Comparison of ENCODE assay signal across 3 cellular contexts in the genomic region with DNA sequence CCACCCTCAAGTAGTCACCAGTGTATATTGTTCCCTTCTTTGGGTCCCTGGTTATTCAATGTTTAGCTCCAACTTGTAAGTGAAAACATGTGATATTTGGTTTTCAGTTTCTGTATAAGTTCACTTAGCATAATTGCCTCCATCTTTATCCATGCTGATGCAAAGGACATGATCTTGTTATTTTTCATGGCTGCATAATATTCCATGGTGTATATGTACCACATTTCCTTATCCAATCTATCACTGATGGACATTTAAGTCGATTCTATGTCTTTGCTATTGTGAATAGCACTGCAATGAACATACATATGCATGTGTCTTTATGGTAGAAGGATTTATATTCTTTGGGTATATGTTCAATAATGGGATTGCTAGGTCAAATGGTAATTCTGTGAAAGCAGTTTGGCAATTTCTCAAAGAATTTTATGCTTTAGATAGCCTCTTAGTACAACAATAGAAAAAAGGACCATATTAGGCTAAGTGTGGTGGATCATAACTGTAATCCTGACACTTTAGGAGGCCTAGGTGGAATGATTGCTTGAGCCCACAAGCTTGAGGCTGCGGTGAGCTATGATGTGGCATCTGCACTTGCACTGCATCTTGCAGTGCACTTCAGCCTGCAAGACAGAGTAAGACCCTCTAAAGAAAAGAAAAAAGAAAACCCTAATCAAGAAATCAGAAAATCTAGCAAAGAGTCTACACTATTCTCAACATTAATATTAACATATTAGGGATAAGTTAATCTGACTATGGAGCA.
TF ChIP-seq lines count a peak whose summit lies in the region.

No MANE protein-coding gene starts in this region.

TF ChIP-seq in SK-N-SH treated with all-trans-retinoic acid at 6 μM for 48 hours, 23 proteins besides CTCF, POLR2A, EP300 and RAD21:
- TF ChIP-seq ZC3H10 (CRISPR knock-in tag; IDR thresholded peaks at IDR 0.05), result no peak
- TF ChIP-seq ZNF8 (CRISPR knock-in tag; IDR thresholded peaks at IDR 0.05), result peak; percentile 28; the same call in 1 of the 2 replicates

TF ChIP-seq in SK-N-SH, 30 proteins besides CTCF, POLR2A, EP300 and RAD21:
- TF ChIP-seq, protein P1, sequence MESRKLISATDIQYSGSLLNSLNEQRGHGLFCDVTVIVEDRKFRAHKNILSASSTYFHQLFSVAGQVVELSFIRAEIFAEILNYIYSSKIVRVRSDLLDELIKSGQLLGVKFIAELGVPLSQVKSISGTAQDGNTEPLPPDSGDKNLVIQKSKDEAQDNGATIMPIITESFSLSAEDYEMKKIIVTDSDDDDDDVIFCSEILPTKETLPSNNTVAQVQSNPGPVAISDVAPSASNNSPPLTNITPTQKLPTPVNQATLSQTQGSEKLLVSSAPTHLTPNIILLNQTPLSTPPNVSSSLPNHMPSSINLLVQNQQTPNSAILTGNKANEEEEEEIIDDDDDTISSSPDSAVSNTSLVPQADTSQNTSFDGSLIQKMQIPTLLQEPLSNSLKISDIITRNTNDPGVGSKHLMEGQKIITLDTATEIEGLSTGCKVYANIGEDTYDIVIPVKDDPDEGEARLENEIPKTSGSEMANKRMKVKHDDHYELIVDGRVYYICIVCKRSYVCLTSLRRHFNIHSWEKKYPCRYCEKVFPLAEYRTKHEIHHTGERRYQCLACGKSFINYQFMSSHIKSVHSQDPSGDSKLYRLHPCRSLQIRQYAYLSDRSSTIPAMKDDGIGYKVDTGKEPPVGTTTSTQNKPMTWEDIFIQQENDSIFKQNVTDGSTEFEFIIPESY (IDR thresholded peaks at IDR 0.05; ENCODE audit: borderline replicate concordance, low read depth), result no peak
- no peak for TF ChIP-seq IRF3 (IDR thresholded peaks at IDR 0.05; ENCODE audit: low read depth, low read length)
- TF ChIP-seq MXI1 (IDR thresholded peaks at IDR 0.05; ENCODE audit: low read depth, low read length), result no peak
- no peak for TF ChIP-seq JUND (IDR thresholded peaks at IDR 0.05)
- no peak for TF ChIP-seq RFX5 (IDR thresholded peaks at IDR 0.05; ENCODE audit: low read length)
- TF ChIP-seq SIN3A (IDR thresholded peaks at IDR 0.05; ENCODE audit: borderline replicate concordance, low read depth, low read length), result no peak
- TF ChIP-seq EZH2phosphoT487 (IDR thresholded peaks at IDR 0.05; ENCODE audit: borderline replicate concordance, low read depth), result no peak
- no peak for TF ChIP-seq FOSL2 (IDR thresholded peaks at IDR 0.05; ENCODE audit: borderline replicate concordance, low read depth)
- TF ChIP-seq GATA2 (CRISPR knock-in tag; IDR thresholded peaks at IDR 0.05), result no peak
- no peak for TF ChIP-seq GABPA (IDR thresholded peaks at IDR 0.05; ENCODE audit: low read depth)
- TF ChIP-seq NRF1 (IDR thresholded peaks at IDR 0.05; ENCODE audit: low read depth, low read length), result no peak
- TF ChIP-seq, protein P2, sequence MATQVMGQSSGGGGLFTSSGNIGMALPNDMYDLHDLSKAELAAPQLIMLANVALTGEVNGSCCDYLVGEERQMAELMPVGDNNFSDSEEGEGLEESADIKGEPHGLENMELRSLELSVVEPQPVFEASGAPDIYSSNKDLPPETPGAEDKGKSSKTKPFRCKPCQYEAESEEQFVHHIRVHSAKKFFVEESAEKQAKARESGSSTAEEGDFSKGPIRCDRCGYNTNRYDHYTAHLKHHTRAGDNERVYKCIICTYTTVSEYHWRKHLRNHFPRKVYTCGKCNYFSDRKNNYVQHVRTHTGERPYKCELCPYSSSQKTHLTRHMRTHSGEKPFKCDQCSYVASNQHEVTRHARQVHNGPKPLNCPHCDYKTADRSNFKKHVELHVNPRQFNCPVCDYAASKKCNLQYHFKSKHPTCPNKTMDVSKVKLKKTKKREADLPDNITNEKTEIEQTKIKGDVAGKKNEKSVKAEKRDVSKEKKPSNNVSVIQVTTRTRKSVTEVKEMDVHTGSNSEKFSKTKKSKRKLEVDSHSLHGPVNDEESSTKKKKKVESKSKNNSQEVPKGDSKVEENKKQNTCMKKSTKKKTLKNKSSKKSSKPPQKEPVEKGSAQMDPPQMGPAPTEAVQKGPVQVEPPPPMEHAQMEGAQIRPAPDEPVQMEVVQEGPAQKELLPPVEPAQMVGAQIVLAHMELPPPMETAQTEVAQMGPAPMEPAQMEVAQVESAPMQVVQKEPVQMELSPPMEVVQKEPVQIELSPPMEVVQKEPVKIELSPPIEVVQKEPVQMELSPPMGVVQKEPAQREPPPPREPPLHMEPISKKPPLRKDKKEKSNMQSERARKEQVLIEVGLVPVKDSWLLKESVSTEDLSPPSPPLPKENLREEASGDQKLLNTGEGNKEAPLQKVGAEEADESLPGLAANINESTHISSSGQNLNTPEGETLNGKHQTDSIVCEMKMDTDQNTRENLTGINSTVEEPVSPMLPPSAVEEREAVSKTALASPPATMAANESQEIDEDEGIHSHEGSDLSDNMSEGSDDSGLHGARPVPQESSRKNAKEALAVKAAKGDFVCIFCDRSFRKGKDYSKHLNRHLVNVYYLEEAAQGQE (IDR thresholded peaks at IDR 0.05; ENCODE audit: low read depth, low read length), result no peak
- no peak for TF ChIP-seq POLR2AphosphoS5 (IDR thresholded peaks at IDR 0.05; ENCODE audit: low read depth, low read length)
- no peak for TF ChIP-seq FOXM1 (IDR thresholded peaks at IDR 0.05; ENCODE audit: low read depth)
- TF ChIP-seq PBX3 (IDR thresholded peaks at IDR 0.05), result no peak
- no peak for TF ChIP-seq ELF1 (IDR thresholded peaks at IDR 0.05)
- no peak for TF ChIP-seq TEAD4 (IDR thresholded peaks at IDR 0.05; ENCODE audit: borderline replicate concordance, insufficient read depth)
- no peak for TF ChIP-seq NFIC (IDR thresholded peaks at IDR 0.05; ENCODE audit: borderline replicate concordance)
- TF ChIP-seq TAF1 (IDR thresholded peaks at IDR 0.05; ENCODE audit: borderline replicate concordance, low read depth, low read length), result no peak

TF ChIP-seq in H1, 55 proteins besides CTCF, POLR2A, EP300 and RAD21:
- 0 out of 2 replicates have a peak, but pooled peaks have one; percentile 36 for TF ChIP-seq KDM1A (IDR thresholded peaks at IDR 0.05; ENCODE audit: borderline replicate concordance, low read length)
- TF ChIP-seq SP2 (IDR thresholded peaks at IDR 0.05; ENCODE audit: low read length), result no peak
- TF ChIP-seq BCL11A (IDR thresholded peaks at IDR 0.05; ENCODE audit: low read depth in 2 of 2, low read length in 2 of 2), result no peak
- TF ChIP-seq SUZ12 (IDR thresholded peaks at IDR 0.05; ENCODE audit: low read length), result no peak
- no peak for TF ChIP-seq SIX5 (IDR thresholded peaks at IDR 0.05; ENCODE audit: low read depth, low read length)
- TF ChIP-seq JUND (IDR thresholded peaks at IDR 0.05; ENCODE audit: low read length), result no peak
- no peak for TF ChIP-seq KDM4A (IDR thresholded peaks at IDR 0.05; ENCODE audit: low read depth, low read length, severe bottlenecking)
TF ChIP-seq in H1: peak in this region for 1.
